In genomic region chr13:113839536-113840204, GRCh38 we compare ENCODE assay signal across 2 cellular contexts.
TF ChIP-seq lines count a peak whose summit lies in the region.

No MANE protein-coding gene starts in this region.

TF ChIP-seq in IMR-90, 13 proteins besides CTCF, POLR2A, EP300 and RAD21:
- TF ChIP-seq RCOR1 (IDR thresholded peaks at IDR 0.05; ENCODE audit: insufficient replicate concordance, low read length) (no peak), BHLHE40 (IDR thresholded peaks at IDR 0.05; ENCODE audit: low read depth, low read length) (no peak), FOS (IDR thresholded peaks at IDR 0.05; ENCODE audit: low read depth, low read length) (no peak), USF2 (IDR thresholded peaks at IDR 0.05; ENCODE audit: low read depth, low read length) (no peak)

TF ChIP-seq in endothelial cell of umbilical vein, 7 proteins besides CTCF, POLR2A, EP300 and RAD21:
- TF ChIP-seq EZH2 (IDR thresholded peaks at IDR 0.05; ENCODE audit: borderline replicate concordance, low read depth, low read length, severe bottlenecking) (no peak), MYC (IDR thresholded peaks at IDR 0.05; ENCODE audit: low read depth, low read length) (no peak), JUN (IDR thresholded peaks at IDR 0.05; ENCODE audit: borderline replicate concordance, insufficient read depth, insufficient read length, low read depth) (no peak), MAX (IDR thresholded peaks at IDR 0.05; ENCODE audit: insufficient read depth, insufficient read length) (no peak), FOS (IDR thresholded peaks at IDR 0.05; ENCODE audit: borderline replicate concordance, insufficient read depth, low read length) (no peak), POLR2AphosphoS5 (IDR thresholded peaks at IDR 0.05; ENCODE audit: insufficient read depth, low read depth, low read length) (no peak), GATA2 (IDR thresholded peaks at IDR 0.05; ENCODE audit: insufficient read depth, insufficient read length, low read depth, low read length) (no peak)
